ENCODE assay signal across 8 cellular contexts in genomic region chr19:49676136-49676689, GRCh38. TPM values are rescaled to one million over a fixed set of nuclear protein-coding genes. Genes with fewer than 3 reads are reported as not detected.
A peak's percentile ranks its signal among the peaks of the same experiment; 100 is the strongest.
DNase-seq lines count a peak whose midpoint lies in the region; ATAC-seq and TF ChIP-seq lines count a peak whose summit lies in the region.

No MANE protein-coding gene starts in this region.

- peak in 3 of 4 experiments; percentile 44 to 55 (median 51) for DNase-seq in activated CD4-positive, CD25-positive, alpha-beta regulatory T cell (lab: John Stamatoyannopoulos, UW)
- peak; percentile 94 for DNase-seq in NCI-H1694 (lab: John Stamatoyannopoulos, UW)
- peak; percentile 32 for DNase-seq in T-helper 22 cell (ENCODE audit: low read depth)
- DNase-seq in epidermal melanocyte (ENCODE audit: insufficient read length, low spot score) = peak; percentile 93
- peak; percentile 94 for DNase-seq in midbrain (lab: John Stamatoyannopoulos, UW)
- DNase-seq in thyroid gland = peak; percentile 85 to 89

- H3K27me3 ChIP-seq in thyroid gland = no peaks in the 10 kb centered on the region

- H3K4me3 ChIP-seq in HEK293 (ENCODE audit: low read depth, low read length) (peak overlapping the region; percentile 46), thyroid gland (replicated peaks in 1 of 3) (peak overlapping the region in 1 of 3 donors; percentile 16)

- TF ChIP-seq POLR2A in thyroid gland (IDR thresholded peaks at IDR 0.05) = peak in 1 of 2 donors; percentile 20

- H3K9me3 ChIP-seq in HEK293 (ENCODE audit: control insufficient read depth, insufficient read depth, low read depth, low read length) (no peaks in the 10 kb centered on the region), thyroid gland (no peaks in the 10 kb centered on the region)

- POLR2A ChIA-PET in HEK293 (lab: Yijun Ruan, JAX) = interaction anchor here (0.5 to 3.8 kb wide), 36 partner anchors 9 to 602 kb away, joined by 3 to 56 read pairs (median 5); partner anchors contain the start of genes ADM5, AKT1S1, ALDH16A1 and AP2A1

- CTCF ChIA-PET in HEK293 (lab: Yijun Ruan, JAX) = interaction anchor here (0.6 to 4.4 kb wide), 11 partner anchors 11 to 203 kb away, joined by 3 to 27 read pairs (median 4); partner anchors contain the start of genes BCL2L12, IRF3 and PRRG2

- H3K27ac ChIP-seq in HEK293 (ENCODE audit: extremely low read depth, low read depth, low read length) (peak overlapping the region; percentile 94), thyroid gland (peak overlapping the region; percentile 86 to 97 (median 90))

- no peak for ATAC-seq in activated CD4-positive, CD25-positive, alpha-beta regulatory T cell treated with anti-CD3 and anti-CD28 coated beads, Interleukin-2, amount 50 U/mL, for 24 hours

- peaks cover 23% of the 10 kb centered on the region for H3K4me1 ChIP-seq in HEK293 (ENCODE audit: control insufficient read depth, insufficient read depth, low read length)
- peaks cover 22 to 44% of the 10 kb centered on the region in 2 donors for H3K4me1 ChIP-seq in thyroid gland

- H3K36me3 ChIP-seq in HEK293 (ENCODE audit: control insufficient read depth in 2 of 2, insufficient read depth in 1 of 2, low read length in 2 of 2) (peaks cover 12 to 13% of the 10 kb centered on the region in 2 experiments; a peak in 2 of 3 replicates), thyroid gland (peaks cover 0 to under 1% of the 10 kb centered on the region in 2 donors)

- WGBS in thyroid gland, 2 donors = 2 to 5% methylated on average over 22 of the region's 22 CpGs

- TF ChIP-seq CTCF in HEK293 (tag by site-specific recombination; IDR thresholded peaks at IDR 0.05) = no peak
- no peak for TF ChIP-seq CTCF in thyroid gland (IDR thresholded peaks at IDR 0.05)

- intact Hi-C loops in thyroid gland (cut with DNase I) = no loop called here

TF ChIP-seq in HEK293, 187 proteins besides CTCF, POLR2A, EP300 and RAD21 (continues in another document):
- TF ChIP-seq ZXDB (tag by site-specific recombination; IDR thresholded peaks at IDR 0.05) = peak; percentile 22
- no peak; the same call in 1 of the 2 replicates for TF ChIP-seq ZNF843 (tag by site-specific recombination; IDR thresholded peaks at IDR 0.05)
- TF ChIP-seq KLF10 (tag by site-specific recombination; IDR thresholded peaks at IDR 0.05) = peak; percentile 61; the same call in 1 of the 2 replicates
- TF ChIP-seq ZNF664 (tag by site-specific recombination; IDR thresholded peaks at IDR 0.05) = peak; percentile 95
- TF ChIP-seq ZNF654 (tag by site-specific recombination; IDR thresholded peaks at IDR 0.05; ENCODE audit: low read depth) = no peak
- no peak for TF ChIP-seq ZNF830 (tag by site-specific recombination; IDR thresholded peaks at IDR 0.05; ENCODE audit: low read depth)
- TF ChIP-seq ZNF391 (tag by site-specific recombination; IDR thresholded peaks at IDR 0.05; ENCODE audit: borderline replicate concordance, low read depth) = 0 out of 2 replicates have a peak, but pooled peaks have one; percentile 50
- TF ChIP-seq HOXA7 (CRISPR knock-in tag; IDR thresholded peaks at IDR 0.05; ENCODE audit: borderline replicate concordance) = no peak
- TF ChIP-seq MZF1 (tag by site-specific recombination; IDR thresholded peaks at IDR 0.05; ENCODE audit: borderline replicate concordance) = no peak
- no peak for TF ChIP-seq ZNF157 (tag by site-specific recombination; IDR thresholded peaks at IDR 0.05)
- TF ChIP-seq ZNF629 (tag by site-specific recombination; IDR thresholded peaks at IDR 0.05) = peak; percentile 65
- peak; percentile 86 for TF ChIP-seq ZNF580 (tag by site-specific recombination; IDR thresholded peaks at IDR 0.05)
- peak; percentile 22; the same call in 1 of the 2 replicates for TF ChIP-seq ZNF394 (tag by site-specific recombination; IDR thresholded peaks at IDR 0.05; ENCODE audit: borderline replicate concordance)
- peak; percentile 29; the same call in 1 of the 2 replicates for TF ChIP-seq KLF1 (tag by site-specific recombination; IDR thresholded peaks at IDR 0.05)
- TF ChIP-seq ZSCAN30 (tag by site-specific recombination; IDR thresholded peaks at IDR 0.05) = peak; percentile 22; the same call in 1 of the 2 replicates
- no peak for TF ChIP-seq ZNF214 (tag by site-specific recombination; IDR thresholded peaks at IDR 0.05; ENCODE audit: borderline replicate concordance)
- peak; percentile 35; the same call in 1 of the 2 replicates for TF ChIP-seq ZNF513 (tag by site-specific recombination; IDR thresholded peaks at IDR 0.05)
- TF ChIP-seq ZNF518A (tag by site-specific recombination; conservative IDR thresholded peaks at IDR 0.05; ENCODE audit: low read depth) = no peak
- TF ChIP-seq KLF8 (tag by site-specific recombination; IDR thresholded peaks at IDR 0.05) = peak; percentile 78
- TF ChIP-seq ZNF426 (tag by site-specific recombination; IDR thresholded peaks at IDR 0.05) = no peak

RNA-seq across cellular contexts. Expression of gene PRMT1, which starts 0.9 kb away (rescaled TPM):
- 100 to 1,000 TPM; 117 to 156 (median 139) TPM for total RNA-seq in thyroid gland

RNA-seq across cellular contexts. Expression of gene BCL2L12, which starts 10.5 kb away (rescaled TPM):
- total RNA-seq in thyroid gland = 1 to 10 TPM; 4.7 to 8.1 (median 7.2) TPM

RNA-seq across cellular contexts. Expression of gene IRF3, which starts 10.6 kb away (rescaled TPM):
- total RNA-seq in thyroid gland = 10 to 100 TPM; 41.5 to 62.5 (median 52.3) TPM

RNA-seq across cellular contexts. Expression of gene ADM5, which starts 13.2 kb away (rescaled TPM):
- total RNA-seq in thyroid gland = 1 to 10 TPM in 1 of 4 donors, under 1 TPM in 2, not detected in 1; 0.38 to 2.7 (median 0.45) TPM

RNA-seq across cellular contexts. Expression of gene CPT1C, which starts 14.7 kb away (rescaled TPM):
- 1 to 10 TPM; 1.9 to 3.9 (median 2.6) TPM for total RNA-seq in thyroid gland

Comparison
In these comparisons a context has a peak if more than half of its experiments do, and no peak if none do; other contexts are left out.
1. DNase-seq: peak in every context shown above with its lines; median percentile 94 in NCI-H1694; 94 in midbrain; 93 in epidermal melanocyte; 87 in thyroid gland; 51 in activated CD4-positive, CD25-positive, alpha-beta regulatory T cell; 32 in T-helper 22 cell.